ENCODE assay signal across 8 cellular contexts in genomic region chr2:36358317-36358659, GRCh38. TPM values are rescaled to one million over a fixed set of nuclear protein-coding genes. Genes with fewer than 3 reads are reported as not detected.
DNase-seq lines count a peak whose midpoint lies in the region; ATAC-seq and TF ChIP-seq lines count a peak whose summit lies in the region.

No MANE protein-coding gene starts in this region.

- H3K9ac ChIP-seq in muscle layer of colon (ENCODE audit: low read length): peak overlapping the region; percentile 70

- H3K4me3 ChIP-seq in right atrium auricular region (peak overlapping the region; percentile 62 to 69), muscle layer of colon (ENCODE audit: low read depth in 1 of 2, low read length in 2 of 2) (peak overlapping the region; percentile 65 to 88), mucosa of descending colon (no peak overlapping the region)

- H3K27ac ChIP-seq in right atrium auricular region (peak overlapping the region; percentile 83 to 89), muscle layer of colon (ENCODE audit: low read depth, low read length) (peak overlapping the region; percentile 77)

- intact Hi-C loops in left ventricle myocardium superior (cut with micrococcal nuclease): no loop called here
- intact Hi-C loops in mucosa of descending colon (cut with DNase I, micrococcal nuclease): loop anchor here (10.0 kb wide), 2 partner anchors 147 to 307 kb away; no protein-coding TSS in a partner anchor

- H3K36me3 ChIP-seq in right atrium auricular region (no peaks in the 10 kb centered on the region), muscle layer of colon (ENCODE audit: insufficient read depth, low read length) (no peaks in the 10 kb centered on the region), mucosa of descending colon (ENCODE audit: low read depth) (no peaks in the 10 kb centered on the region)

- H3K4me3 Mint-ChIP-seq in central memory CD8-positive, alpha-beta T cell: peak overlapping the region; percentile 90

- ATAC-seq in left ventricle myocardium superior (no peak), HG02759 (IDR thresholded peaks at IDR 0.05; ENCODE audit: unreplicated experiment) (no peak), mucosa of descending colon (no peak), GM21390 (IDR thresholded peaks at IDR 0.05; ENCODE audit: unreplicated experiment) (no peak)
- ATAC-seq in central memory CD8-positive, alpha-beta T cell (replicated peaks; ENCODE audit: extremely low read depth, poor library complexity, severe bottlenecking): no peak

- TF ChIP-seq CTCF in right atrium auricular region (IDR thresholded peaks at IDR 0.05): no peak
- no peak for TF ChIP-seq CTCF in mucosa of descending colon (IDR thresholded peaks at IDR 0.05)

- DNase-seq in right atrium auricular region (ENCODE audit: low spot score): no peak
- no peak for DNase-seq in left ventricle myocardium superior
- DNase-seq in central memory CD8-positive, alpha-beta T cell (ENCODE audit: low spot score in 2 of 2): no peak
- DNase-seq in mucosa of descending colon: no peak
- no peak for DNase-seq in NCI-H1417 treated with DMSO at 0.1 percent for 48 hours (lab: John Stamatoyannopoulos, UW)

- no peaks in the 10 kb centered on the region for H3K9me3 Mint-ChIP-seq in central memory CD8-positive, alpha-beta T cell

- H3K4me1 Mint-ChIP-seq in central memory CD8-positive, alpha-beta T cell: peaks cover 24% of the 10 kb centered on the region

- no peaks in the 10 kb centered on the region for H3K9me3 ChIP-seq in right atrium auricular region
- no peaks in the 10 kb centered on the region for H3K9me3 ChIP-seq in muscle layer of colon (ENCODE audit: low read length)
- H3K9me3 ChIP-seq in mucosa of descending colon: no peaks in the 10 kb centered on the region

- H3K36me3 Mint-ChIP-seq in central memory CD8-positive, alpha-beta T cell (ENCODE audit: insufficient read depth): peaks cover 8% of the 10 kb centered on the region

- peaks cover 14% of the 10 kb centered on the region for H3K27me3 Mint-ChIP-seq in central memory CD8-positive, alpha-beta T cell

- H3K27me3 ChIP-seq in right atrium auricular region (no peaks in the 10 kb centered on the region), muscle layer of colon (ENCODE audit: control insufficient read depth in 1 of 2, insufficient read depth in 2 of 2, low read length in 2 of 2) (no peaks in the 10 kb centered on the region)

- H3K27ac Mint-ChIP-seq in central memory CD8-positive, alpha-beta T cell (ENCODE audit: low read depth): no peak overlapping the region

- H3K4me1 ChIP-seq in right atrium auricular region (peaks cover 0 to 45% of the 10 kb centered on the region in 2 donors), muscle layer of colon (ENCODE audit: insufficient read depth, low read length) (peaks cover 40% of the 10 kb centered on the region), mucosa of descending colon (ENCODE audit: low read depth) (peaks cover 27% of the 10 kb centered on the region)

RNA-seq across cellular contexts. Expression of gene CRIM1, which starts 2.7 kb away (rescaled TPM):
- 10 to 100 TPM; 49.1 to 71.3 TPM for total RNA-seq in right atrium auricular region
- 26.0 TPM for total RNA-seq in left ventricle myocardium superior
- total RNA-seq in mucosa of descending colon: 100 to 1,000 TPM in 1 of 3 donors, 10 to 100 TPM in 2; 66.9 to 104 (median 85.8) TPM
